ENCODE assay signal across 6 cellular contexts in genomic region chr20:45956326-45956725, GRCh38. TPM values are rescaled to one million over a fixed set of nuclear protein-coding genes. Genes with fewer than 3 reads are reported as not detected.
"Had no signal": no experiment of that assay in that cellular context is flagged by ENCODE, and none has a peak within 500 bp of the region (broad histone marks: within the 10 kb centered on the region; RNA-seq: fewer than 3 reads in every experiment).

No MANE protein-coding gene starts in this region.

RNA-seq across cellular contexts. Expression of gene MMP9, which starts 52.4 kb away (rescaled TPM):
- total RNA-seq: lung microvascular endothelial cell, occipital lobe, progenitor cell of endocrine pancreas, pulmonary artery endothelial cell, renal cortical epithelial cell had no signal
- polyA plus RNA-seq: naive thymus-derived CD8-positive, alpha-beta T cell had no signal
